In genomic region chr1:155078496-155079209, GRCh38 we compare ENCODE assay signal across 8 cellular contexts. TPM values are rescaled to one million over a fixed set of nuclear protein-coding genes. Genes with fewer than 3 reads are reported as not detected.
A peak's percentile ranks its signal among the peaks of the same experiment; 100 is the strongest.
DNase-seq lines count a peak whose midpoint lies in the region; ATAC-seq, FAIRE-seq and TF ChIP-seq lines count a peak whose summit lies in the region.

Gene EFNA3, plus strand, starts transcription at chr1:155078837. Its CDS starts 105 bp downstream, at chr1:155078942.

- TF ChIP-seq POLR2A in endothelial cell of umbilical vein (IDR thresholded peaks at IDR 0.05; ENCODE audit: low read depth, low read length) = no peak

- peaks cover 49% of the 10 kb centered on the region for H3K4me1 Mint-ChIP-seq in activated CD8-positive, alpha-beta memory T cell treated with anti-CD3 and anti-CD28 coated beads, Interleukin-2, amount 10 ng/mL, durations not matched to agents 7 days and 5 days

- dilution Hi-C loops in endothelial cell of umbilical vein (cut with MboI; ENCODE audit: extremely low pct_ligation_motif_present, low sequenced_read_pairs) = no loop called here

- no peaks in the 10 kb centered on the region for H3K9me3 ChIP-seq in endothelial cell of umbilical vein (replicated peaks; ENCODE audit: control insufficient read depth, insufficient read depth, low read length)
- H3K9me3 ChIP-seq in mucosa of rectum (ENCODE audit: control insufficient read depth in 2 of 2, low read length in 2 of 2) = no peaks in the 10 kb centered on the region

- H3K4me1 ChIP-seq in endothelial cell of umbilical vein (ENCODE audit: control insufficient read depth, extremely low read depth, insufficient read depth, low read length) (peaks cover 5% of the 10 kb centered on the region), mucosa of rectum (ENCODE audit: control insufficient read depth in 2 of 2, insufficient read depth in 2 of 2, low read length in 2 of 2) (peaks cover 34 to 51% of the 10 kb centered on the region in 2 donors)

- POLR2A ChIA-PET in endothelial cell of umbilical vein (lab: Charles Lee) = no interaction called here

- H3K4me3 Mint-ChIP-seq in activated CD8-positive, alpha-beta memory T cell treated with anti-CD3 and anti-CD28 coated beads, Interleukin-2, amount 10 ng/mL, durations not matched to agents 7 days and 5 days = peak within 1 kb of the TSS; percentile 42

- no peaks in the 10 kb centered on the region for H3K36me3 Mint-ChIP-seq in activated CD8-positive, alpha-beta memory T cell treated with anti-CD3 and anti-CD28 coated beads, Interleukin-2, amount 10 ng/mL, durations not matched to agents 7 days and 5 days

- no peaks in the 10 kb centered on the region for H3K9me3 Mint-ChIP-seq in activated CD8-positive, alpha-beta memory T cell treated with anti-CD3 and anti-CD28 coated beads, Interleukin-2, amount 10 ng/mL, durations not matched to agents 7 days and 5 days (ENCODE audit: low read depth)

- H3K4me3 ChIP-seq in endothelial cell of umbilical vein (replicated peaks in 1 of 3; ENCODE audit: insufficient read depth in 1 of 3, low read depth in 1 of 3, low read length in 3 of 3) = peak within 1 kb of the TSS in 1 of 3 experiments; percentile 27
- peak within 1 kb of the TSS; percentile 64 to 73 for H3K4me3 ChIP-seq in mucosa of rectum (ENCODE audit: low read length in 2 of 2)

- CTCF ChIA-PET in activated CD8-positive, alpha-beta memory T cell treated with anti-CD3 and anti-CD28 coated beads, Interleukin-2, amount 10 ng/mL, durations not matched to agents 7 days and 5 days (lab: Charles Lee) = interaction anchor here (1.3 to 5.3 kb wide), 7 partner anchors 10 to 519 kb away, joined by 4 to 54 read pairs (median 5); partner anchors contain the start of genes ADAM15 and EFNA4
- CTCF ChIA-PET in endothelial cell of umbilical vein (lab: Charles Lee) = interaction anchor here (0.8 to 1.9 kb wide), 11 partner anchors 12 to 519 kb away, joined by 3 to 8 read pairs (median 3); partner anchors contain the start of genes ADAM15 and KRTCAP2

- TF ChIP-seq CTCF in endothelial cell of umbilical vein (IDR thresholded peaks at IDR 0.05; ENCODE audit: extremely low read depth in 1 of 2, insufficient read depth in 1 of 2, low read depth in 1 of 2, low read length in 2 of 2) = no peak

- peak within 1 kb of the TSS; percentile 29 for H2AFZ ChIP-seq in endothelial cell of umbilical vein (ENCODE audit: low read depth, low read length)

- intact Hi-C loops in endothelial cell of umbilical vein (cut with micrococcal nuclease) = no loop called here

- no peaks in the 10 kb centered on the region for H3K36me3 ChIP-seq in endothelial cell of umbilical vein (ENCODE audit: control insufficient read depth in 2 of 2, extremely low read depth in 1 of 2, insufficient read depth in 2 of 2, low read length in 2 of 2)
- no peaks in the 10 kb centered on the region for H3K36me3 ChIP-seq in mucosa of rectum (ENCODE audit: control insufficient read depth in 2 of 2, insufficient read depth in 2 of 2, low read length in 2 of 2)

- DNase-seq in NCI-H446 (lab: John Stamatoyannopoulos, UW) = peak; percentile 61 to 85
- DNase-seq in NCI-H446 treated with DMSO at 0.1 percent for 48 hours (lab: John Stamatoyannopoulos, UW) = no peak
- DNase-seq in NCI-H2171 (lab: John Stamatoyannopoulos, UW) = peak; percentile 64
- peak; percentile 66 for DNase-seq in activated CD8-positive, alpha-beta memory T cell treated with anti-CD3 and anti-CD28 coated beads, Interleukin-2, amount 10 ng/mL, durations not matched to agents 7 days and 5 days
- peak; percentile 65 for DNase-seq in endothelial cell of umbilical vein (ENCODE audit: low read depth, low spot score)
- DNase-seq in stimulated activated naive CD8-positive, alpha-beta T cell treated with anti-CD3 and anti-CD28 coated beads, Interleukin-15, Interleukin-2, amounts not matched to agents 100 U/mL and 50 U/mL, for 24 hours = peak; percentile 80

- peak; percentile 76 for FAIRE-seq in endothelial cell of umbilical vein (lab: Jason Lieb, UNC)

- H3K27ac ChIP-seq in endothelial cell of umbilical vein (ENCODE audit: insufficient read depth, low read depth, low read length) (no peak within 1 kb of the TSS), mucosa of rectum (ENCODE audit: low read depth in 2 of 2, low read length in 2 of 2) (no peak within 1 kb of the TSS)

- no peak within 1 kb of the TSS for H3K9ac ChIP-seq in endothelial cell of umbilical vein (replicated peaks; ENCODE audit: extremely low read depth, insufficient read depth, low read length)
- H3K9ac ChIP-seq in mucosa of rectum (ENCODE audit: low read depth in 1 of 2, low read length in 2 of 2) = peak within 1 kb of the TSS; percentile 24 to 90

- H3K27me3 Mint-ChIP-seq in activated CD8-positive, alpha-beta memory T cell treated with anti-CD3 and anti-CD28 coated beads, Interleukin-2, amount 10 ng/mL, durations not matched to agents 7 days and 5 days = peaks cover 49% of the 10 kb centered on the region

- no peaks in the 10 kb centered on the region for H3K9me1 ChIP-seq in endothelial cell of umbilical vein (replicated peaks; ENCODE audit: control insufficient read depth, extremely low read depth, insufficient read depth, low read length)

- peak within 1 kb of the TSS; percentile 33 for H3K4me2 ChIP-seq in endothelial cell of umbilical vein (ENCODE audit: insufficient read depth, low read length)

- H3K27me3 ChIP-seq in endothelial cell of umbilical vein (ENCODE audit: control insufficient read depth in 2 of 2, insufficient read depth in 2 of 2, low read length in 2 of 2) = peaks cover 40 to 46% of the 10 kb centered on the region in 2 experiments
- H3K27me3 ChIP-seq in mucosa of rectum (ENCODE audit: control insufficient read depth in 2 of 2, insufficient read depth in 2 of 2, low read length in 2 of 2) = peaks cover 10 to 18% of the 10 kb centered on the region in 2 donors

- ATAC-seq in activated CD8-positive, alpha-beta memory T cell treated with anti-CD3 and anti-CD28 coated beads, Interleukin-2, amount 10 ng/mL, durations not matched to agents 7 days and 5 days = peak; percentile 59
- peak; percentile 33 for ATAC-seq in stimulated activated naive CD8-positive, alpha-beta T cell treated with anti-CD3 and anti-CD28 coated beads, Interleukin-15, Interleukin-2, amounts not matched to agents 100 U/mL and 50 U/mL, for 24 hours
- ATAC-seq in GM21619 (IDR thresholded peaks at IDR 0.05; ENCODE audit: unreplicated experiment) = no peak

- no peak within 1 kb of the TSS for H3K27ac Mint-ChIP-seq in activated CD8-positive, alpha-beta memory T cell treated with anti-CD3 and anti-CD28 coated beads, Interleukin-2, amount 10 ng/mL, durations not matched to agents 7 days and 5 days

- H3K79me2 ChIP-seq in endothelial cell of umbilical vein (ENCODE audit: control insufficient read depth, insufficient read depth, low read length) = no peaks in the 10 kb centered on the region

- BruUV-seq in endothelial cell of umbilical vein (replicated peaks; lab: Mats Ljungman, UMichigan) = no TSS peak

- H4K20me1 ChIP-seq in endothelial cell of umbilical vein (replicated peaks; ENCODE audit: control insufficient read depth, extremely low read depth, insufficient read depth, low read length) = no peaks in the 10 kb centered on the region

TF ChIP-seq in endothelial cell of umbilical vein, 7 proteins besides CTCF, POLR2A, EP300 and RAD21:
- TF ChIP-seq POLR2AphosphoS5 (IDR thresholded peaks at IDR 0.05; ENCODE audit: insufficient read depth, low read depth, low read length) (no peak), GATA2 (IDR thresholded peaks at IDR 0.05; ENCODE audit: insufficient read depth, insufficient read length, low read depth, low read length) (peak; percentile 74), EZH2 (IDR thresholded peaks at IDR 0.05; ENCODE audit: borderline replicate concordance, low read depth, low read length, severe bottlenecking) (no peak)

RNA-seq across cellular contexts. Expression of gene EFNA3, which starts in this region (rescaled TPM):
- 1 to 10 TPM; 1.9 to 2.8 TPM for total RNA-seq in activated CD8-positive, alpha-beta memory T cell treated with anti-CD3 and anti-CD28 coated beads, Interleukin-2, amount 10 ng/mL, durations not matched to agents 7 days and 5 days
- 2.2 TPM in 2 replicates for total RNA-seq in endothelial cell of umbilical vein
- polyA plus RNA-seq in endothelial cell of umbilical vein = 2.5 and 4.2 TPM in 2 replicates
- 2.0 and 3.0 TPM in 2 replicates for polyA plus RNA-seq in endothelial cell of umbilical vein (2011; cell fraction: cytosol; rRNA removed)
- 1.1 and 2.3 TPM in 2 replicates for polyA plus RNA-seq in endothelial cell of umbilical vein (2011; cell fraction: nucleus; rRNA removed)
- polyA plus RNA-seq in endothelial cell of umbilical vein (2012) = 1.5 and 2.3 TPM in 2 replicates
- polyA minus RNA-seq in endothelial cell of umbilical vein = 1.2 and 1.6 TPM in 2 replicates
- 4.2 TPM for polyA minus RNA-seq in endothelial cell of umbilical vein (2011; cell fraction: cytosol; rRNA and poly(A)+ RNA removed)
- polyA minus RNA-seq in endothelial cell of umbilical vein (2011; cell fraction: nucleus; rRNA and poly(A)+ RNA removed) = 0.24 and 0.77 TPM in 2 replicates
